11 cellular contexts compared by ENCODE assay signal in the genomic region with DNA sequence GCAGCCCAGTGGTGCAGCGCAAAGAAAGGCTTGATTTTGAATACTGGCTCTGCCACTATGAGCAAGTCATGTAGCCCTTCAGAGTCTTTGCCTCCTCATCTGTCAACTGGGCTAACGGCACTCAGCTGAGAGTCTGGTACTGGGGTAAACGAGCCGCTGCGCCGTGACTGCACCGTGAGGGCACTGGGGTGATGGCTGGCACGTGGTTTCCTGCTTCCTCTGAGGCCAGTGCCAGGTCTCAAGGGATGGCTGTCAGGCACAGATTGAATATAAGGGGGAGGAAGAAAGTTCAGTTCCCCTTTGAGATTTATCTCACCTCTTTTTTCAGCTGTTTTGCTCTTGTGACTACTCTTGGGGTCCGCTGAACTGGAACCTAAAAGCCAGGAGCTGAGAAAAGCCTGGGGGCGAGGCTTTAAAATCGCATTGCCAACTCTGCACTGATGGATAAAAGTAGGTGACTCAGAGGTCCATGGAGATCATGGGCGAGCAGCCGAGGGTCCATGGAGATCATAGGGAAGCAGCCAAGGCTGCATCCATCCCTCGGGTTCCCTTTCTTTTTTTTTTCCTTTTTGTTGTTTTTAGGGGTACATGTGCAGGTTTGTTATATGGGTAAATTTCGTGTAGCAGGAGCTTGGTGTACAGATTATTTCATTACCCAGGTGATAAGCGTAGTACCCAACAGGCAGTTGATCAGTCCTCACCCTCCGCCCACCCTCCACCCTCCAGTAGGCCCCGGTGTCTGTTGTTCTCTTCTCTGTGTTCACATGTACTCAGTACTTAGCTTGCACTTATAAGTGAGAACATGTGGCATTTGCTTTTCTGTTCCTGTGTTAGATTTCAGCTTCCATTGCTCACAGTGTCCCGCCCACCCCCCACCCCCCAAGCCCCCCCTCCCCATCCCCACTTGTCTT.
DNase-seq lines count a peak whose midpoint lies in the region; ATAC-seq and TF ChIP-seq lines count a peak whose summit lies in the region.
"Had no signal": no experiment of that assay in that cellular context is flagged by ENCODE, and none has a peak within 500 bp of the region (broad histone marks: within the 10 kb centered on the region; RNA-seq: fewer than 3 reads in every experiment).

No MANE protein-coding gene starts in this region.

- H3K4me2 ChIP-seq in DND-41 (ENCODE audit: insufficient read depth, low read length) = peak overlapping the region; percentile 8; the same call in 1 of the 2 replicates

- peaks cover 63% of the 10 kb centered on the region for H3K4me1 Mint-ChIP-seq in osteocyte (ENCODE audit: unreplicated experiment)

- H3K9me3 ChIP-seq in DND-41 (ENCODE audit: insufficient read depth, low read length, severe bottlenecking) = no peaks in the 10 kb centered on the region

- H3K36me3 ChIP-seq in DND-41 (ENCODE audit: insufficient read depth, low read length) = no peaks in the 10 kb centered on the region

- peak overlapping the region; percentile 90 for H3K27ac Mint-ChIP-seq in osteocyte (ENCODE audit: unreplicated experiment)

- no peak for TF ChIP-seq CTCF in DND-41 (IDR thresholded peaks at IDR 0.05; ENCODE audit: borderline replicate concordance, extremely low read depth, low read length, poor library complexity, severe bottlenecking)
- no peak for TF ChIP-seq CTCF in osteocyte (IDR thresholded peaks at IDR 0.05)

- H3K9me3 Mint-ChIP-seq in osteocyte (ENCODE audit: unreplicated experiment) = no peaks in the 10 kb centered on the region

- no peak overlapping the region for H3K4me3 Mint-ChIP-seq in osteocyte (ENCODE audit: unreplicated experiment)

- peak overlapping the region; percentile 61 for H3K27ac ChIP-seq in DND-41 (ENCODE audit: low read length)
- H3K27ac ChIP-seq: coronary artery had no signal

- H3K4me3 ChIP-seq in DND-41 (ENCODE audit: low read depth in 1 of 2, low read length in 2 of 2) = no peak overlapping the region
- H3K4me3 ChIP-seq: coronary artery had no signal

- ATAC-seq in DND-41 (ENCODE audit: insufficient read depth, low read depth) = peak; percentile 98
- no peak for ATAC-seq in HG02763 (IDR thresholded peaks at IDR 0.05; ENCODE audit: unreplicated experiment)
- no peak for ATAC-seq in GM19397 (IDR thresholded peaks at IDR 0.05; ENCODE audit: unreplicated experiment)
- no peak for ATAC-seq in HG03565 (IDR thresholded peaks at IDR 0.05; ENCODE audit: unreplicated experiment)

- H3K9ac ChIP-seq in DND-41 (ENCODE audit: low read depth, low read length) = 0 out of 2 replicates have a peak overlapping the region, but pooled peaks have one; percentile 11

- no peaks in the 10 kb centered on the region for H3K79me2 ChIP-seq in DND-41 (ENCODE audit: insufficient read depth, low read length)

- no peaks in the 10 kb centered on the region for H3K27me3 ChIP-seq in DND-41 (ENCODE audit: insufficient read depth, low read length, poor library complexity)

- no peak overlapping the region for H2AFZ ChIP-seq in DND-41 (ENCODE audit: low read depth, low read length)

- no peaks in the 10 kb centered on the region for H3K27me3 Mint-ChIP-seq in osteocyte (ENCODE audit: unreplicated experiment)

- peak; percentile 85 for DNase-seq in DND-41
- peak; percentile 11 for DNase-seq in NAMALWA (ENCODE audit: low spot score)
- DNase-seq in activated effector memory CD4-positive, alpha-beta T cell treated with anti-CD3 and anti-CD28 coated beads, Interleukin-2, amount 50 U/mL, for 16 hours = peak; percentile 76
- DNase-seq in osteocyte (ENCODE audit: extremely low spot score, unreplicated experiment) = no peak
- no peak for DNase-seq in NOMO-1 (lab: John Stamatoyannopoulos, UW; ENCODE audit: unreplicated experiment in 2 of 2)
- DNase-seq: DMS153, KBM-7 had no signal

- no peaks in the 10 kb centered on the region for H4K20me1 ChIP-seq in DND-41 (ENCODE audit: insufficient read depth, low read length)

- H3K36me3 Mint-ChIP-seq in osteocyte (ENCODE audit: unreplicated experiment) = no peaks in the 10 kb centered on the region

- peaks cover 28% of the 10 kb centered on the region for H3K4me1 ChIP-seq in DND-41 (ENCODE audit: insufficient read depth, low read length)

Comparison
In these comparisons a context has a peak if more than half of its experiments do, and no peak if none do; other contexts are left out.
1. DNase-seq: peak in DND-41 (single experiment), NAMALWA (single experiment) and activated effector memory CD4-positive, alpha-beta T cell treated with anti-CD3 and anti-CD28 coated beads, Interleukin-2, amount 50 U/mL, for 16 hours (single experiment); none in osteocyte (single experiment) and NOMO-1 (0 of 2).